8 cellular contexts compared by ENCODE assay signal in genomic region chr1:67760030-67760821, GRCh38.
DNase-seq lines count a peak whose midpoint lies in the region; ATAC-seq and TF ChIP-seq lines count a peak whose summit lies in the region.

No MANE protein-coding gene starts in this region.

- H3K9me3 ChIP-seq in SJCRH30 (replicated peaks) (no peaks in the 10 kb centered on the region), cardiac muscle cell (ENCODE audit: low read depth) (no peaks in the 10 kb centered on the region)

- no peaks in the 10 kb centered on the region for H3K9me2 ChIP-seq in GM23338 (ENCODE audit: insufficient read depth)

- H3K4me1 ChIP-seq in GM23338 (ENCODE audit: insufficient read depth) (no peaks in the 10 kb centered on the region), KMS-11 (ENCODE audit: low read depth, poor library complexity, severe bottlenecking) (peaks cover 59% of the 10 kb centered on the region), SJCRH30 (peaks cover 19% of the 10 kb centered on the region), cardiac muscle cell (ENCODE audit: low read depth) (peaks cover 20% of the 10 kb centered on the region)

- TF ChIP-seq CTCF in GM12865 (IDR thresholded peaks at IDR 0.05; ENCODE audit: insufficient read depth, low read depth, low read length, missing control alignments): peak; percentile 70
- peak; percentile 88 to 92 for TF ChIP-seq CTCF in GM23338 (conservative IDR thresholded peaks at IDR 0.05; ENCODE audit: low read depth in 2 of 2)
- TF ChIP-seq CTCF in KMS-11 (conservative IDR thresholded peaks at IDR 0.05; ENCODE audit: low read depth, low read length): peak; percentile 90
- peak; percentile 81 for TF ChIP-seq CTCF in cardiac muscle cell (IDR thresholded peaks at IDR 0.05; ENCODE audit: low read depth, low read length)

- DNase-seq in GM12865 (ENCODE audit: low read depth) (peak; percentile 95), GM23338 (ENCODE audit: low spot score) (peak; percentile 78), SJCRH30 (peak; percentile 73 to 84), cardiac muscle cell (ENCODE audit: low read depth in 1 of 2, low spot score in 1 of 2) (peak; percentile 76), putamen (ENCODE audit: low spot score) (peak; percentile 38), GOT3 (lab: John Stamatoyannopoulos, UW) (no peak)
- DNase-seq in activated naive CD4-positive, alpha-beta T cell treated with anti-CD3 and anti-CD28 coated beads, Interleukin-2, amount 50 U/mL, for 72 hours (ENCODE audit: low spot score in 2 of 2): peak in 1 of 2 donors; percentile 66

- H3K27me3 ChIP-seq in GM23338 (ENCODE audit: insufficient read depth) (no peaks in the 10 kb centered on the region), KMS-11 (ENCODE audit: insufficient read depth, low read depth) (no peaks in the 10 kb centered on the region), SJCRH30 (no peaks in the 10 kb centered on the region), cardiac muscle cell (no peaks in the 10 kb centered on the region)

- H3K27ac ChIP-seq in GM23338 (ENCODE audit: low read depth): no peak overlapping the region
- peak overlapping the region; percentile 97 for H3K27ac ChIP-seq in KMS-11
- peak overlapping the region; percentile 44 for H3K27ac ChIP-seq in SJCRH30
- H3K27ac ChIP-seq in cardiac muscle cell: peak overlapping the region; percentile 75

- no peaks in the 10 kb centered on the region for H3F3A ChIP-seq in GM23338 (replicated peaks; ENCODE audit: low read depth)

- H3K9ac ChIP-seq in KMS-11: peak overlapping the region; percentile 65

- H4K20me1 ChIP-seq in GM23338 (replicated peaks; ENCODE audit: insufficient read depth) (no peaks in the 10 kb centered on the region; the same call in 1 of the 2 replicates), KMS-11 (ENCODE audit: insufficient read depth) (no peaks in the 10 kb centered on the region)

- H3K27ac Mint-ChIP-seq in GM23338: 0 out of 2 replicates have a peak overlapping the region, but pooled peaks have one; percentile 39
- no peak overlapping the region for H3K27ac Mint-ChIP-seq in activated naive CD4-positive, alpha-beta T cell treated with anti-CD3 and anti-CD28 coated beads, Interleukin-2, amount 50 U/mL, for 72 hours

- peak; percentile 86 for ATAC-seq in GM23338
- ATAC-seq in activated naive CD4-positive, alpha-beta T cell treated with anti-CD3 and anti-CD28 coated beads, Interleukin-2, amount 50 U/mL, for 72 hours: peak; percentile 73 to 76

- H3K36me3 ChIP-seq in GM23338 (ENCODE audit: insufficient read depth) (no peaks in the 10 kb centered on the region), KMS-11 (ENCODE audit: insufficient read depth) (no peaks in the 10 kb centered on the region), SJCRH30 (no peaks in the 10 kb centered on the region), cardiac muscle cell (no peaks in the 10 kb centered on the region)

- no peaks in the 10 kb centered on the region for H3K9me3 Mint-ChIP-seq in GM23338
- H3K9me3 Mint-ChIP-seq in activated naive CD4-positive, alpha-beta T cell treated with anti-CD3 and anti-CD28 coated beads, Interleukin-2, amount 50 U/mL, for 72 hours: no peaks in the 10 kb centered on the region

- no peaks in the 10 kb centered on the region for H3K36me3 Mint-ChIP-seq in GM23338 (ENCODE audit: low read depth)
- H3K36me3 Mint-ChIP-seq in activated naive CD4-positive, alpha-beta T cell treated with anti-CD3 and anti-CD28 coated beads, Interleukin-2, amount 50 U/mL, for 72 hours: no peaks in the 10 kb centered on the region

- no peak overlapping the region for H3K4me2 ChIP-seq in GM23338
- peak overlapping the region; percentile 61 for H3K4me2 ChIP-seq in KMS-11

- no peaks in the 10 kb centered on the region for H3K27me3 Mint-ChIP-seq in GM23338 (ENCODE audit: insufficient read depth, low read depth, poor library complexity)

- H3K4me3 Mint-ChIP-seq in GM23338: no peak overlapping the region

- H3K4me3 ChIP-seq in GM12865 (ENCODE audit: low read depth, low read length) (no peak overlapping the region), GM23338 (no peak overlapping the region), KMS-11 (IDR thresholded peaks at IDR 0.05; ENCODE audit: insufficient read depth, low read depth, low read length) (peak overlapping the region; percentile 38), SJCRH30 (no peak overlapping the region), cardiac muscle cell (no peak overlapping the region)

- H2AFZ ChIP-seq in GM23338: no peak overlapping the region
- peak overlapping the region; percentile 82 for H2AFZ ChIP-seq in KMS-11 (ENCODE audit: low read depth)

- no peaks in the 10 kb centered on the region for H3K79me2 ChIP-seq in GM23338 (replicated peaks; ENCODE audit: insufficient read depth)
- H3K79me2 ChIP-seq in KMS-11 (ENCODE audit: insufficient read depth, low read depth): no peaks in the 10 kb centered on the region

- H3K4me1 Mint-ChIP-seq in GM23338: peaks cover 5% of the 10 kb centered on the region; the same call in 2 of the 3 replicates

TF ChIP-seq in GM23338, 12 proteins besides CTCF, POLR2A, EP300 and RAD21 (continues in another document):
- TF ChIP-seq POLR2AphosphoS5 (IDR thresholded peaks at IDR 0.05; ENCODE audit: low read depth) (no peak), ZNF462 (CRISPR knock-in tag; IDR thresholded peaks at IDR 0.05) (no peak), ZNF114 (CRISPR knock-in tag; IDR thresholded peaks at IDR 0.05) (no peak), CREB1 (CRISPR knock-in tag; IDR thresholded peaks at IDR 0.05; ENCODE audit: low read depth) (no peak), STAT1 (IDR thresholded peaks at IDR 0.05; ENCODE audit: unreplicated experiment) (no peak), ZNF331 (CRISPR knock-in tag; IDR thresholded peaks at IDR 0.05; ENCODE audit: low read depth) (no peak), ETS1 (IDR thresholded peaks at IDR 0.05) (no peak), EZH2phosphoT487 (IDR thresholded peaks at IDR 0.05; ENCODE audit: unreplicated experiment) (no peak)
